Comparison of ENCODE assay signal across 18 cellular contexts in genomic region chr7:49081076-49081475, GRCh38.
A peak's percentile ranks its signal among the peaks of the same experiment; 100 is the strongest.
DNase-seq lines count a peak whose midpoint lies in the region; ATAC-seq and TF ChIP-seq lines count a peak whose summit lies in the region.
"Had no signal": no experiment of that assay in that cellular context is flagged by ENCODE, and none has a peak within 500 bp of the region (broad histone marks: within the 10 kb centered on the region; RNA-seq: fewer than 3 reads in every experiment).

No MANE protein-coding gene starts in this region.

- peak overlapping the region; percentile 48; the same call in 1 of the 2 replicates for H2AFZ ChIP-seq in GM23338
- H2AFZ ChIP-seq: GM23248 had no signal

- H3K27me3 ChIP-seq in right atrium auricular region (no peaks in the 10 kb centered on the region), GM23338 (ENCODE audit: insufficient read depth) (no peaks in the 10 kb centered on the region)
- H3K27me3 ChIP-seq: BLaER1 had no signal

- no peak overlapping the region for H3K4me3 Mint-ChIP-seq in GM23338
- H3K4me3 Mint-ChIP-seq: B cell; CD4-positive, CD25-positive, alpha-beta regulatory T cell; CD8-positive, alpha-beta T cell; H9 had no signal

- no peaks in the 10 kb centered on the region for H3F3A ChIP-seq in GM23338 (replicated peaks; ENCODE audit: low read depth)

- TF ChIP-seq CTCF in right atrium auricular region (IDR thresholded peaks at IDR 0.05) (no peak), GM23338 (conservative IDR thresholded peaks at IDR 0.05; ENCODE audit: low read depth in 2 of 2) (no peak)

- DNase-seq in Right ventricle myocardium inferior (ENCODE audit: missing footprints) (no peak), right atrium auricular region (ENCODE audit: low spot score) (no peak), GM23338 (ENCODE audit: low spot score) (no peak), left cardiac atrium (no peak)
- DNase-seq: Caco-2; CD4-positive, CD25-positive, alpha-beta regulatory T cell; CD8-positive, alpha-beta T cell; DMS153; DND-41; GM23248; H9 had no signal

- ATAC-seq in Right ventricle myocardium inferior (peak; percentile 70), GM23338 (no peak), left cardiac atrium (peak; percentile 54 to 61), HG02885 (IDR thresholded peaks at IDR 0.05; ENCODE audit: poor library complexity, unreplicated experiment) (no peak), GM21447 (IDR thresholded peaks at IDR 0.05; ENCODE audit: unreplicated experiment) (no peak)
- ATAC-seq: CD8-positive, alpha-beta T cell; HCT116 had no signal

- no peaks in the 10 kb centered on the region for H3K79me2 ChIP-seq in GM23338 (replicated peaks; ENCODE audit: insufficient read depth)

- H3K4me3 ChIP-seq in right atrium auricular region = no peak overlapping the region
- no peak overlapping the region for H3K4me3 ChIP-seq in GM23338
- H3K4me3 ChIP-seq: BLaER1, GM23248 had no signal

- peaks cover 8% of the 10 kb centered on the region; the same call in 1 of the 2 replicates for H3K9me2 ChIP-seq in GM23338 (ENCODE audit: insufficient read depth)

- H3K4me1 Mint-ChIP-seq in GM23338 = no peaks in the 10 kb centered on the region
- H3K4me1 Mint-ChIP-seq: B cell; CD4-positive, CD25-positive, alpha-beta regulatory T cell; H9 had no signal

- H3K4me1 ChIP-seq in right atrium auricular region = no peaks in the 10 kb centered on the region
- no peaks in the 10 kb centered on the region for H3K4me1 ChIP-seq in GM23338 (ENCODE audit: insufficient read depth)
- H3K4me1 ChIP-seq: BLaER1, Caco-2 had no signal

- peaks cover 26% of the 10 kb centered on the region for H3K36me3 Mint-ChIP-seq in GM23338 (ENCODE audit: low read depth)
- H3K36me3 Mint-ChIP-seq: CD4-positive, CD25-positive, alpha-beta regulatory T cell; CD8-positive, alpha-beta T cell had no signal

- no peak overlapping the region for H3K27ac Mint-ChIP-seq in GM23338
- H3K27ac Mint-ChIP-seq: B cell; CD4-positive, CD25-positive, alpha-beta regulatory T cell; CD8-positive, alpha-beta T cell; H9 had no signal

- H4K20me1 ChIP-seq in GM23338 (replicated peaks; ENCODE audit: insufficient read depth) = no peaks in the 10 kb centered on the region
- H4K20me1 ChIP-seq: BLaER1 had no signal

- peaks cover 25% of the 10 kb centered on the region for H3K9me3 Mint-ChIP-seq in GM23338

- H3K27ac ChIP-seq in right atrium auricular region (no peak overlapping the region), GM23338 (ENCODE audit: low read depth) (no peak overlapping the region)
- H3K27ac ChIP-seq: 22Rv1, BLaER1, C4-2B, GM23248 had no signal

- H3K9me3 ChIP-seq in right atrium auricular region = no peaks in the 10 kb centered on the region
- H3K9me3 ChIP-seq: Caco-2 had no signal

- H3K36me3 ChIP-seq in right atrium auricular region = no peaks in the 10 kb centered on the region
- no peaks in the 10 kb centered on the region for H3K36me3 ChIP-seq in GM23338 (ENCODE audit: insufficient read depth)
- H3K36me3 ChIP-seq: BLaER1 had no signal

- H3K27me3 Mint-ChIP-seq in GM23338 (ENCODE audit: insufficient read depth, low read depth, poor library complexity) = no peaks in the 10 kb centered on the region
- H3K27me3 Mint-ChIP-seq: B cell; CD4-positive, CD25-positive, alpha-beta regulatory T cell had no signal

- H3K4me2 ChIP-seq in GM23338 = no peak overlapping the region
- H3K4me2 ChIP-seq: BLaER1 had no signal

- intact Hi-C loops in Right ventricle myocardium inferior (cut with DNase I) (no loop called here), left cardiac atrium (cut with DNase I) (no loop called here)

TF ChIP-seq in GM23338, 12 proteins besides CTCF, POLR2A, EP300 and RAD21 (continues in another document):
- TF ChIP-seq EZH2phosphoT487 (IDR thresholded peaks at IDR 0.05; ENCODE audit: unreplicated experiment) (no peak), STAT1 (IDR thresholded peaks at IDR 0.05; ENCODE audit: unreplicated experiment) (no peak), JUNB (IDR thresholded peaks at IDR 0.05; ENCODE audit: unreplicated experiment) (no peak), EZH2 (IDR thresholded peaks at IDR 0.05; ENCODE audit: low read depth, unreplicated experiment) (no peak), ZNF462 (CRISPR knock-in tag; IDR thresholded peaks at IDR 0.05) (no peak), ZNF114 (CRISPR knock-in tag; IDR thresholded peaks at IDR 0.05) (no peak), ETS1 (IDR thresholded peaks at IDR 0.05) (no peak), NANOG (IDR thresholded peaks at IDR 0.05; ENCODE audit: borderline replicate concordance) (no peak), CREB1 (CRISPR knock-in tag; IDR thresholded peaks at IDR 0.05; ENCODE audit: low read depth) (no peak), POLR2AphosphoS5 (IDR thresholded peaks at IDR 0.05; ENCODE audit: low read depth) (no peak), ZNF331 (CRISPR knock-in tag; IDR thresholded peaks at IDR 0.05; ENCODE audit: low read depth) (no peak)

Comparison
In these comparisons a context has a peak if more than half of its experiments do, and no peak if none do; other contexts are left out.
1. ATAC-seq: peak in Right ventricle myocardium inferior (single experiment) and left cardiac atrium (2 of 2); none in GM23338 (single experiment), HG02885 (single experiment) and GM21447 (single experiment).